In the genomic region with DNA sequence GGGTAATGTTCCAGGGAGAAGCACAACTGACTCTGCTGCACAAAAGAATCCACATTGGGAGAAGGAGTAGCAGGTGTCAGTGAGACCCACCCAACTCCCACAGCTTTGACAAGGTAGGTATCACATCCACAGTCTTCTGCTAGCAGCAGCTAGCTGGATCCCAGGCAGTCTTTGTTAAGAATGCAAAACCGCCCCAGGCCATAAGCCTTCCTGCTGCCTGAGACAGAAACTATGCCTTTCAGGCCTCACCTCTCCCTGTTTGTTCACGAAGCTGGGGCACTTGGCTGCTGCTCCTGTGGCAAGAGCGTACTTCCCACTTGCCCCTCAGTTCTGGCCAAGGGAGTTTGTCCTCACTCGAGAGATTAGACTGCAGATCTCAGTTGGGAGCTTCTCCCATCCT, we compare ENCODE assay signal across 8 cellular contexts.
"Had no signal": no experiment of that assay in that cellular context is flagged by ENCODE, and none has a peak within 500 bp of the region (broad histone marks: within the 10 kb centered on the region; RNA-seq: fewer than 3 reads in every experiment).

No MANE protein-coding gene starts in this region.

- H3K9me3 Mint-ChIP-seq: GM23338, IgD-negative memory B cell had no signal

- ATAC-seq: GM23338, HepG2 had no signal

- DNase-seq: H7, HCEC 1CT, KBM-7 had no signal

- H3K4me1 Mint-ChIP-seq: GM23338 had no signal

- H3K27me3 Mint-ChIP-seq: IgD-negative memory B cell had no signal

- H3K4me3 ChIP-seq: GM23338 had no signal

- H3K9ac ChIP-seq: KMS-11 had no signal

- H3K27ac Mint-ChIP-seq: GM23338, IgD-negative memory B cell had no signal

- H3K4me2 ChIP-seq: GM23338, KMS-11 had no signal

- H3K4me3 Mint-ChIP-seq: GM23338, IgD-negative memory B cell had no signal

- H3K27ac ChIP-seq: HL-60, KMS-11 had no signal
